Comparison of ENCODE assay signal across 11 cellular contexts in genomic region chr5:5141011-5141599, GRCh38. TPM values are rescaled to one million over a fixed set of nuclear protein-coding genes. Genes with fewer than 3 reads are reported as not detected.
A peak's percentile ranks its signal among the peaks of the same experiment; 100 is the strongest.
DNase-seq lines count a peak whose midpoint lies in the region; ATAC-seq, FAIRE-seq and TF ChIP-seq lines count a peak whose summit lies in the region.
"Had no signal": no experiment of that assay in that cellular context is flagged by ENCODE, and none has a peak within 500 bp of the region (broad histone marks: within the 10 kb centered on the region; RNA-seq: fewer than 3 reads in every experiment).

No MANE protein-coding gene starts in this region.

- H3K9ac ChIP-seq in HepG2 (ENCODE audit: insufficient read depth, low read depth, low read length) = no peak overlapping the region
- H3K9ac ChIP-seq: BLaER1 had no signal

- H3K4me3 Mint-ChIP-seq in chondrocyte (ENCODE audit: unreplicated experiment) = peak overlapping the region; percentile 71
- peak overlapping the region; percentile 79 for H3K4me3 Mint-ChIP-seq in nephron progenitor cell
- H3K4me3 Mint-ChIP-seq: natural killer cell had no signal

- H3K36me3 ChIP-seq in HepG2 (replicated peaks in 1 of 2; ENCODE audit: control insufficient read depth in 1 of 2, insufficient read depth in 2 of 2, low read length in 2 of 2) (no peaks in the 10 kb centered on the region), right lobe of liver (no peaks in the 10 kb centered on the region), lower lobe of right lung (no peaks in the 10 kb centered on the region)
- H3K36me3 ChIP-seq: BLaER1 had no signal

- H3K4me1 ChIP-seq in HepG2 (ENCODE audit: insufficient read depth, low read length) (peaks cover 21% of the 10 kb centered on the region), right lobe of liver (peaks cover 0 to 27% (median 4%) of the 10 kb centered on the region in 4 donors), lower lobe of right lung (peaks cover 14% of the 10 kb centered on the region)
- H3K4me1 ChIP-seq: BLaER1 had no signal

- H2AFZ ChIP-seq in HepG2 (ENCODE audit: low read length) = no peak overlapping the region

- H3K27me3 Mint-ChIP-seq in chondrocyte (ENCODE audit: low read depth) (peaks cover 11% of the 10 kb centered on the region), nephron progenitor cell (ENCODE audit: low read depth, poor library complexity) (peaks cover 40% of the 10 kb centered on the region)

- H4K20me1 ChIP-seq in HepG2 (ENCODE audit: insufficient read depth, low read length) = no peaks in the 10 kb centered on the region
- H4K20me1 ChIP-seq: BLaER1 had no signal

- ATAC-seq in HepG2 = no peak
- ATAC-seq in right lobe of liver = no peak
- no peak for ATAC-seq in HG03565 (IDR thresholded peaks at IDR 0.05; ENCODE audit: unreplicated experiment)
- ATAC-seq in lower lobe of right lung = no peak
- no peak for ATAC-seq in GM18867 (IDR thresholded peaks at IDR 0.05; ENCODE audit: unreplicated experiment)
- ATAC-seq in left colon = no peak

- no TSS peak for BruUV-seq in HepG2 (replicated peaks; lab: Mats Ljungman, UMichigan)

- DNase-seq in HepG2 (ENCODE audit: low spot score) (no peak), right lobe of liver (no peak), chondrocyte (ENCODE audit: low spot score) (no peak), nephron progenitor cell (no peak), lower lobe of right lung (no peak), left colon (no peak)
- DNase-seq: natural killer cell had no signal

- no peak for TF ChIP-seq CTCF in HepG2 (CRISPR knock-in tag; IDR thresholded peaks at IDR 0.05)
- no peak for TF ChIP-seq CTCF in right lobe of liver (IDR thresholded peaks at IDR 0.05)
- TF ChIP-seq CTCF in chondrocyte (IDR thresholded peaks at IDR 0.05) = no peak
- no peak for TF ChIP-seq CTCF in nephron progenitor cell (IDR thresholded peaks at IDR 0.05)
- no peak for TF ChIP-seq CTCF in lower lobe of right lung (IDR thresholded peaks at IDR 0.05)

- H3K4me1 Mint-ChIP-seq in chondrocyte (ENCODE audit: low read depth) (peaks cover 27% of the 10 kb centered on the region), nephron progenitor cell (peaks cover 20% of the 10 kb centered on the region)

- FAIRE-seq in HepG2 (lab: Jason Lieb, UNC) = no peak

- TF ChIP-seq EP300 in HepG2 (IDR thresholded peaks at IDR 0.05; ENCODE audit: low read depth in 2 of 2, low read length in 2 of 2) = no peak
- no peak for TF ChIP-seq EP300 in HepG2 (CRISPR knock-in tag; IDR thresholded peaks at IDR 0.05; ENCODE audit: borderline replicate concordance)

- intact Hi-C loops in HepG2 (cut with micrococcal nuclease; ENCODE audit: unreplicated experiment) (loop anchor here (1.0 to 5.0 kb wide), 3 partner anchors 200 to 278 kb away; no protein-coding TSS in a partner anchor), right lobe of liver (cut with DNase I) (loop anchor here (5.0 to 10.0 kb wide), 2 partner anchors 256 to 274 kb away; no protein-coding TSS in a partner anchor), lower lobe of right lung (cut with DNase I) (loop anchor here (10.0 kb wide), 1 partner anchor 274 kb away; no protein-coding TSS in a partner anchor), left colon (cut with DNase I, micrococcal nuclease) (loop anchor here in 1 of 2 donors (10.0 kb wide), 1 partner anchor 264 kb away; no protein-coding TSS in a partner anchor)

- no peaks in the 10 kb centered on the region for H3K79me2 ChIP-seq in HepG2 (ENCODE audit: insufficient read depth, low read length)

- TF ChIP-seq RAD21 in HepG2 (CRISPR knock-in tag; IDR thresholded peaks at IDR 0.05) = no peak

- H3K27me3 ChIP-seq in HepG2 (ENCODE audit: control insufficient read depth in 1 of 2, insufficient read depth in 2 of 2, low read length in 2 of 2) (peaks cover 0 to 12% of the 10 kb centered on the region in 2 experiments; a peak in 3 of 5 replicates), right lobe of liver (peaks cover 0 to 5% of the 10 kb centered on the region in 2 donors), lower lobe of right lung (ENCODE audit: low read depth) (peaks cover 38% of the 10 kb centered on the region)

- in situ Hi-C loops in HepG2 (cut with HindIII; ENCODE audit: extremely low pct_ligation_motif_present, low pct_unique_long_range_greater_than_20kb) = loop anchor here (25.0 kb wide), 1 partner anchor 271 kb away; the partner anchor contains the start of gene ICE1

- no peak overlapping the region for H3K4me3 ChIP-seq in HepG2 (replicated peaks in 1 of 3; ENCODE audit: insufficient read depth in 1 of 3, low read depth in 2 of 3, low read length in 3 of 3)
- no peak overlapping the region for H3K4me3 ChIP-seq in right lobe of liver
- no peak overlapping the region for H3K4me3 ChIP-seq in lower lobe of right lung
- H3K4me3 ChIP-seq: BLaER1 had no signal

- H3K36me3 Mint-ChIP-seq in chondrocyte (ENCODE audit: low read depth) (no peaks in the 10 kb centered on the region), nephron progenitor cell (ENCODE audit: low read depth) (no peaks in the 10 kb centered on the region)
- H3K36me3 Mint-ChIP-seq: natural killer cell had no signal

- WGBS in HepG2 (ENCODE audit: low lambda C conversion rate) = 29% methylated on average over 11 of the region's 11 CpGs
- WGBS in right lobe of liver (ENCODE audit: insufficient coverage, low coverage, low lambda C conversion rate, missing lambda C conversion rate) = 16% methylated on average over 11 of the region's 11 CpGs

- H3K27ac Mint-ChIP-seq in chondrocyte (ENCODE audit: unreplicated experiment) (no peak overlapping the region), nephron progenitor cell (no peak overlapping the region)
- H3K27ac Mint-ChIP-seq: activated T-helper 2 cell treated with anti-CD3 and anti-CD28 coated beads, Interferon-gamma antibody, Interleukin-2, Interleukin-4, amounts not matched to agents 10 μg/mL and 5 μg/mL and 100 μg/mL, durations not matched to agents 14 hours and 24 hours and 36 hours; natural killer cell had no signal

- H3K9me3 ChIP-seq in HepG2 (ENCODE audit: low read length) (no peaks in the 10 kb centered on the region), right lobe of liver (no peaks in the 10 kb centered on the region), lower lobe of right lung (no peaks in the 10 kb centered on the region)

- CTCF ChIA-PET in HepG2 (lab: Yijun Ruan, JAX; ENCODE audit: low intra/inter-chr PET ratio, low total read pairs) = interaction anchor here (0.6 to 2.7 kb wide), 4 partner anchors 192 to 279 kb away, joined by 3 to 22 read pairs (median 10); no protein-coding TSS in a partner anchor

- no peak for TF ChIP-seq POLR2A in HepG2 (IDR thresholded peaks at IDR 0.05; ENCODE audit: insufficient read depth in 1 of 2, low read depth in 2 of 2, low read length in 2 of 2)
- no peak for TF ChIP-seq POLR2A in right lobe of liver (IDR thresholded peaks at IDR 0.05)

- H3K27ac ChIP-seq in HepG2 (ENCODE audit: extremely low read length, insufficient read depth, low read length) (no peak overlapping the region), right lobe of liver (no peak overlapping the region), lower lobe of right lung (no peak overlapping the region)
- H3K27ac ChIP-seq: BLaER1 had no signal

- peak overlapping the region; percentile 67 for H3K4me2 ChIP-seq in HepG2 (ENCODE audit: low read depth, low read length)
- H3K4me2 ChIP-seq: BLaER1 had no signal

- H3K9me3 Mint-ChIP-seq in chondrocyte (ENCODE audit: low read depth) = peaks cover 3% of the 10 kb centered on the region
- H3K9me3 Mint-ChIP-seq in nephron progenitor cell = peaks cover 13% of the 10 kb centered on the region
- H3K9me3 Mint-ChIP-seq: activated T-helper 2 cell treated with anti-CD3 and anti-CD28 coated beads, Interferon-gamma antibody, Interleukin-2, Interleukin-4, amounts not matched to agents 10 μg/mL and 5 μg/mL and 100 μg/mL, durations not matched to agents 14 hours and 24 hours and 36 hours; natural killer cell had no signal

- POLR2A ChIA-PET in HepG2 (lab: Yijun Ruan, JAX) = no interaction called here

TF ChIP-seq in HepG2, 621 proteins besides CTCF, POLR2A, EP300 and RAD21:
- TF ChIP-seq CREM (IDR thresholded peaks at IDR 0.05) = no peak
- TF ChIP-seq CREM (CRISPR knock-in tag; IDR thresholded peaks at IDR 0.05) = no peak
- no peak for TF ChIP-seq NFKBIZ (CRISPR knock-in tag; IDR thresholded peaks at IDR 0.05)
- no peak for TF ChIP-seq ZBTB1 (CRISPR knock-in tag; IDR thresholded peaks at IDR 0.05; ENCODE audit: borderline replicate concordance)
- no peak for TF ChIP-seq ZNF749 (CRISPR knock-in tag; IDR thresholded peaks at IDR 0.05; ENCODE audit: borderline replicate concordance)

RNA-seq across cellular contexts. Expression of gene ADAMTS16, which starts 1.0 kb away (rescaled TPM):
- total RNA-seq in HepG2 (2016; rRNA removed; fragmentation: Illumina TruSeq; extraction: Trizol) (0.02 and 0.07 TPM in 2 replicates), right lobe of liver (not detected), chondrocyte (6.5 to 12.8 TPM (median 12.5 TPM) in 3 replicates), lower lobe of right lung (1.1 TPM), left colon (under 1 TPM in 1 of 2 donors, not detected in 1; 0.31 TPM)
- not detected in 2 replicates for total RNA-seq in HepG2 (2016; cell fraction: cytosol; rRNA removed; fragmentation: Illumina TruSeq; extraction: Trizol; ENCODE audit: low read depth)
- 0.06 TPM in 1 of 2 replicates, not detected in the other for total RNA-seq in HepG2 (2016; cell fraction: insoluble cytoplasmic fraction; rRNA removed; fragmentation: Illumina TruSeq; extraction: Trizol)
- total RNA-seq in HepG2 (2016; cell fraction: membrane; rRNA removed; fragmentation: Illumina TruSeq; extraction: Trizol) = 0.06 TPM in 1 of 2 replicates, not detected in the other
- 0.12 and 0.31 TPM in 2 replicates for total RNA-seq in HepG2 (2016; cell fraction: nucleus; rRNA removed; fragmentation: Illumina TruSeq; extraction: Trizol)
- polyA plus RNA-seq in HepG2 (2011; rRNA removed) = 0.03 and 0.04 TPM in 2 replicates
- 0.03 TPM in 2 replicates for polyA plus RNA-seq in HepG2 (2011; cell fraction: cytosol; rRNA removed)
- 0.08 and 0.14 TPM in 2 replicates for polyA plus RNA-seq in HepG2 (2011; cell fraction: nucleus; rRNA removed)
- polyA plus RNA-seq in HepG2 (2012) = 0.16 and 0.47 TPM in 2 replicates
- polyA plus RNA-seq in HepG2 (2016; cell fraction: cytosol; fragmentation: Illumina TruSeq; extraction: Trizol; ENCODE audit: low read depth) = not detected in 2 replicates
- not detected in 2 replicates for polyA plus RNA-seq in HepG2 (2016; cell fraction: insoluble cytoplasmic fraction; fragmentation: Illumina TruSeq; extraction: Trizol; ENCODE audit: low read depth)
- 0.03 TPM in 1 of 2 replicates, not detected in the other for polyA plus RNA-seq in HepG2 (2016; cell fraction: membrane; fragmentation: Illumina TruSeq; extraction: Trizol; ENCODE audit: low read depth)
- polyA plus RNA-seq in HepG2 (2016; cell fraction: nucleus; fragmentation: Illumina TruSeq; extraction: Trizol; ENCODE audit: insufficient read depth, low read depth) = not detected in 2 replicates
- polyA minus RNA-seq in HepG2 (2011; rRNA and poly(A)+ RNA removed; ENCODE audit: low replicate concordance) = 0.06 and 0.12 TPM in 2 replicates
- polyA minus RNA-seq in HepG2 (2011; cell fraction: cytosol; rRNA and poly(A)+ RNA removed) = not detected in 2 replicates
- 0.26 and 0.37 TPM in 2 replicates for polyA minus RNA-seq in HepG2 (2011; cell fraction: nucleus; rRNA and poly(A)+ RNA removed)
- total RNA-seq: activated T-helper 2 cell treated with anti-CD3 and anti-CD28 coated beads, Interferon-gamma antibody, Interleukin-2, Interleukin-4, amounts not matched to agents 10 μg/mL and 5 μg/mL and 100 μg/mL, durations not matched to agents 14 hours and 24 hours and 36 hours; natural killer cell had no signal
